ENCODE assay signal across 25 cellular contexts in genomic region chr13:102090532-102090931, GRCh38.
"Had no signal": no experiment of that assay in that cellular context is flagged by ENCODE, and none has a peak within 500 bp of the region (broad histone marks: within the 10 kb centered on the region; RNA-seq: fewer than 3 reads in every experiment).

No MANE protein-coding gene starts in this region.

- ATAC-seq: activated CD8-positive, alpha-beta T cell treated with anti-CD3 and anti-CD28 coated beads for 36 hours; activated T-cell treated with anti-CD3 and anti-CD28 coated beads, Interleukin-2, amount 50 U/mL, for 72 hours; activated T-helper 17 cell treated with anti-CD3 and anti-CD28 coated beads, Interleukin-2, amount 50 U/mL, for 72 hours had no signal

- H3K4me1 ChIP-seq: ascending aorta, SJSA1 had no signal

- H3K27ac ChIP-seq: ascending aorta, KMS-11, SJSA1 had no signal

- DNase-seq: activated CD4-positive, alpha-beta T cell treated with anti-CD3 and anti-CD28 coated beads, Interleukin-2, amount 10 ng/mL, durations not matched to agents 24 days and 14 days; activated CD4-positive, alpha-beta T cell treated with anti-CD3 and anti-CD28 coated beads, Interleukin-2, amount 50 U/mL, for 4 hours; activated CD8-positive, alpha-beta T cell treated with anti-CD3 and anti-CD28 coated beads for 36 hours; activated effector memory CD4-positive, alpha-beta T cell treated with anti-CD3 and anti-CD28 coated beads, Interleukin-2, amount 50 U/mL, for 16 hours; activated naive CD4-positive, alpha-beta T cell; activated naive CD4-positive, alpha-beta T cell treated with anti-CD3 and anti-CD28 coated beads, Interleukin-2, amount 50 U/mL, for 16 hours; activated naive CD8-positive, alpha-beta T cell treated with anti-CD3 and anti-CD28 coated beads for 36 hours; activated T-cell treated with anti-CD3 and anti-CD28 coated beads, Interleukin-2, amount 50 U/mL, for 1 hour; activated T-cell treated with anti-CD3 and anti-CD28 coated beads, Interleukin-2, amount 50 U/mL, for 72 hours; amygdala; NCI-H1092 treated with DMSO at 0.1 percent for 48 hours; NCI-H146; NCI-H187; NCI-H2029 treated with DMSO at 0.1 percent for 48 hours; NCI-H2107; NCI-H2171; NCI-H510A; NCI-H526; NCI-H748 treated with DMSO at 0.1 percent for 48 hours; SHP77 treated with DMSO at 0.1 percent for 48 hours; SK-N-SH had no signal

- H3K9me3 ChIP-seq: ascending aorta, SJSA1, SK-N-SH had no signal

- H3K36me3 ChIP-seq: ascending aorta, SJSA1 had no signal

- H3K4me3 ChIP-seq: ascending aorta, SJSA1 had no signal

- H3K27me3 ChIP-seq: ascending aorta, SJSA1 had no signal
